ENCODE assay signal across 1 cellular context in genomic region chr4:25377572-25377882, GRCh38.
TF ChIP-seq lines count a peak whose summit lies in the region.

No MANE protein-coding gene starts in this region.

TF ChIP-seq in SK-N-SH treated with all-trans-retinoic acid at 6 μM for 48 hours, 23 proteins besides CTCF, POLR2A, EP300 and RAD21 (continued from another document):
- TF ChIP-seq OSR1 (CRISPR knock-in tag; IDR thresholded peaks at IDR 0.05) (no peak), GLIS3 (CRISPR knock-in tag; IDR thresholded peaks at IDR 0.05) (no peak), ZFP3 (CRISPR knock-in tag; IDR thresholded peaks at IDR 0.05) (no peak), ZNF70 (CRISPR knock-in tag; IDR thresholded peaks at IDR 0.05) (no peak), ZC3H10 (CRISPR knock-in tag; IDR thresholded peaks at IDR 0.05) (no peak)
